ENCODE assay signal across 8 cellular contexts in the genomic region with DNA sequence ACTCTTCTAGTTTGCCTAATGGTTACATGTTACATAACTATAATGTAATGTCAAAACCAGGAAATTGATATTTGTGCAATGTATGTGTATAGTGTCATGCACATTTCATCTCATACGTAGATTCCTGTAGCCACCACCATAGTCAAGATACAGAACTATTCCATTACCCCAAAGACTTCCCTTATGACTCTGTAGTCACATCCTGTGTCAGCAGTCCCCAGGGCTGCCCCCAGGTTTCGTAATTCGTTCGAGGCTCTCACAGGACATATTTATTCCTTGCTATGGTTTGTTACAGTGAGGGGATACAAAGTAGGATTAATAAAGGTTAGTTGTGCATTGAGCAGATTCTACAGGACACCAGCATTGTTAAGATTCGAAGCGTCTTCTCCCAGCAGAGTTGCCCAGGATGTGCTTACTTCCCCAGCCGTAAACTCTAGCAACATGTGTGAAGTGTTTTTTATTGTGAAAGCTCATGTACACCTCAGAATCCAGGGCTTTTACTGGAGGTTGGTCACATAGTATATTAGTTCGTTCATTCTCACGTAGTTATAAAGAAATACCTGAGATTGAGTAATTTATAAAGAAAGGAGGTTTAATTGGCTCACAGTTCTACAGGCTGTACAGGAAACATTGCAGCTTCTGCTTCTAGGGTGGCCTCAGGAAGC. TPM values are rescaled to one million over a fixed set of nuclear protein-coding genes. Genes with fewer than 3 reads are reported as not detected.
DNase-seq lines count a peak whose midpoint lies in the region; ATAC-seq lines count a peak whose summit lies in the region.

No MANE protein-coding gene starts in this region.

- H3K27me3 Mint-ChIP-seq in naive B cell: no peaks in the 10 kb centered on the region

- ATAC-seq in GM18870 (IDR thresholded peaks at IDR 0.05; ENCODE audit: unreplicated experiment): peak; percentile 94
- ATAC-seq in HG02678 (IDR thresholded peaks at IDR 0.05; ENCODE audit: unreplicated experiment): peak; percentile 84
- peak; percentile 50 to 72 for ATAC-seq in naive B cell (ENCODE audit: low read depth in 2 of 2)

- H3K9me3 Mint-ChIP-seq in naive B cell: peaks cover 0 to 8% (median 5%) of the 10 kb centered on the region in 7 donors

- peak overlapping the region in 1 of 8 donors; percentile 28 for H3K4me3 Mint-ChIP-seq in naive B cell

- H3K27ac Mint-ChIP-seq in naive B cell: peak overlapping the region in 5 of 6 donors; percentile 60 to 79 (median 72)

- peaks cover 0 to 8% of the 10 kb centered on the region in 2 donors for H3K36me3 Mint-ChIP-seq in naive B cell

- DNase-seq in SIG-M5 treated with dmso at 0.1 percent for 504 hours (lab: John Stamatoyannopoulos, UW; ENCODE audit: unreplicated experiment) (peak; percentile 92), naive B cell (no peak), NCI-H2081 (lab: John Stamatoyannopoulos, UW) (no peak), D341Med (ENCODE audit: low spot score) (no peak), cerebellar nuclear complex (lab: John Stamatoyannopoulos, UW) (no peak), AG20443 (ENCODE audit: low spot score) (no peak)

- peaks cover 42 to 67% (median 62%) of the 10 kb centered on the region in 3 donors for H3K4me1 Mint-ChIP-seq in naive B cell

RNA-seq across cellular contexts. Expression of a gene that starts 18.6 kb away (rescaled TPM):
- polyA plus RNA-seq in naive B cell (ENCODE audit: low read depth in 6 of 6): 10 to 100 TPM; 44.8 to 67.3 (median 55.9) TPM
